26 cellular contexts compared by ENCODE assay signal in the genomic region with DNA sequence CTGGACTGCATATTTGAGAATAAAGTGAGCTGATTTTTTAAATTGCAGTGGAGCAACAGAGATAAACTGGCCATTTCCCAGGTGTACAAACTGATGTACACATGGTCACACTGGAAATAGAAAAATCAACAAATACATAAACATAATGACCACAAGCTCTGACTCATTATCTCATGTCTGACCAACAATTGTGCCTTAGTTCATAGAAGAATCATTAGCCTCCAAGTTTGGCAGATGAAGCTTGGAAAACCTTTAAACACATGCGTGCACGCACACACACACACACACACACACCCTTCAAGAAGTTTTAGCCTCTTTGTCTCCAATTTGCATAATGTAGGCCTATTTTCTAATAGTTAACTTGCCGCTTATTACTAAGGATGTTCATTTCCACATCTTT.
"Had no signal": no experiment of that assay in that cellular context is flagged by ENCODE, and none has a peak within 500 bp of the region (broad histone marks: within the 10 kb centered on the region; RNA-seq: fewer than 3 reads in every experiment).

No MANE protein-coding gene starts in this region.

- H3K4me3 Mint-ChIP-seq: memory B cell; mesothelial cell of epicardium; naive thymus-derived CD8-positive, alpha-beta T cell; nephron progenitor cell; stimulated activated memory B cell treated with anti-CD40 and anti-IgM and Interleukin-4, amounts not matched to agents 10 μg/mL and 1 μg/mL and 100 μg/mL, for 72 hours; type B pancreatic cell had no signal

- H3K27ac Mint-ChIP-seq: memory B cell; naive thymus-derived CD8-positive, alpha-beta T cell; nephron progenitor cell; stimulated activated memory B cell treated with anti-CD40 and anti-IgM and Interleukin-4, amounts not matched to agents 10 μg/mL and 1 μg/mL and 100 μg/mL, for 72 hours; type B pancreatic cell had no signal

- H3K4me1 Mint-ChIP-seq: memory B cell; naive thymus-derived CD8-positive, alpha-beta T cell; nephron progenitor cell; stimulated activated memory B cell treated with anti-CD40 and anti-IgM and Interleukin-4, amounts not matched to agents 10 μg/mL and 1 μg/mL and 100 μg/mL, for 72 hours had no signal

- H3K9me3 Mint-ChIP-seq: mesothelial cell of epicardium, nephron progenitor cell had no signal

- H3K9me3 ChIP-seq: gastrocnemius medialis, mucosa of descending colon, prostate gland, sigmoid colon, testis, tibial artery had no signal

- H3K27me3 ChIP-seq: dorsolateral prefrontal cortex, gastrocnemius medialis, sigmoid colon, spleen, testis, tibial artery had no signal

- H3K27me3 Mint-ChIP-seq: memory B cell; naive thymus-derived CD8-positive, alpha-beta T cell; stimulated activated memory B cell treated with anti-CD40 and anti-IgM and Interleukin-4, amounts not matched to agents 10 μg/mL and 1 μg/mL and 100 μg/mL, for 72 hours; type B pancreatic cell had no signal

- H3K4me1 ChIP-seq: gastrocnemius medialis, prostate gland, sigmoid colon, spleen, testis, tibial artery had no signal

- DNase-seq: dorsolateral prefrontal cortex; effector CD4-positive, alpha-beta T cell; foreskin fibroblast; gastrocnemius medialis; head of caudate nucleus; mucosa of descending colon; naive thymus-derived CD8-positive, alpha-beta T cell; nephron progenitor cell; nucleus accumbens; right cardiac atrium; sigmoid colon; spleen; stimulated activated CD4-positive, alpha-beta T cell treated with anti-CD3 and anti-CD28 coated beads, Interleukin-4, amount 100 ng/mL, for 4 hours; stimulated activated naive CD8-positive, alpha-beta T cell treated with anti-CD3 and anti-CD28 coated beads, Interleukin-15, Interleukin-2, amounts not matched to agents 100 U/mL and 50 U/mL, for 24 hours; substantia nigra; testis; tibial artery had no signal

- H3K27ac ChIP-seq: dorsolateral prefrontal cortex, epithelial cell of prostate, gastrocnemius medialis, prostate gland, sigmoid colon, spleen, testis, tibial artery had no signal

- H3K4me3 ChIP-seq: dorsolateral prefrontal cortex, gastrocnemius medialis, lung, mucosa of descending colon, prostate gland, sigmoid colon, spleen, testis, tibial artery had no signal

- H3K36me3 Mint-ChIP-seq: memory B cell; mesothelial cell of epicardium; naive thymus-derived CD8-positive, alpha-beta T cell; stimulated activated memory B cell treated with anti-CD40 and anti-IgM and Interleukin-4, amounts not matched to agents 10 μg/mL and 1 μg/mL and 100 μg/mL, for 72 hours; type B pancreatic cell had no signal

- ATAC-seq: esophagus mucosa; gastrocnemius medialis; left lobe of liver; mucosa of descending colon; naive thymus-derived CD8-positive, alpha-beta T cell; right cardiac atrium; stimulated activated memory B cell treated with anti-CD40 and anti-IgM and Interleukin-4, amounts not matched to agents 10 μg/mL and 1 μg/mL and 100 μg/mL, for 72 hours; stimulated activated naive CD8-positive, alpha-beta T cell treated with anti-CD3 and anti-CD28 coated beads, Interleukin-15, Interleukin-2, amounts not matched to agents 100 U/mL and 50 U/mL, for 24 hours had no signal

- H3K36me3 ChIP-seq: gastrocnemius medialis, prostate gland, sigmoid colon, spleen, tibial artery had no signal
